In the genomic region with DNA sequence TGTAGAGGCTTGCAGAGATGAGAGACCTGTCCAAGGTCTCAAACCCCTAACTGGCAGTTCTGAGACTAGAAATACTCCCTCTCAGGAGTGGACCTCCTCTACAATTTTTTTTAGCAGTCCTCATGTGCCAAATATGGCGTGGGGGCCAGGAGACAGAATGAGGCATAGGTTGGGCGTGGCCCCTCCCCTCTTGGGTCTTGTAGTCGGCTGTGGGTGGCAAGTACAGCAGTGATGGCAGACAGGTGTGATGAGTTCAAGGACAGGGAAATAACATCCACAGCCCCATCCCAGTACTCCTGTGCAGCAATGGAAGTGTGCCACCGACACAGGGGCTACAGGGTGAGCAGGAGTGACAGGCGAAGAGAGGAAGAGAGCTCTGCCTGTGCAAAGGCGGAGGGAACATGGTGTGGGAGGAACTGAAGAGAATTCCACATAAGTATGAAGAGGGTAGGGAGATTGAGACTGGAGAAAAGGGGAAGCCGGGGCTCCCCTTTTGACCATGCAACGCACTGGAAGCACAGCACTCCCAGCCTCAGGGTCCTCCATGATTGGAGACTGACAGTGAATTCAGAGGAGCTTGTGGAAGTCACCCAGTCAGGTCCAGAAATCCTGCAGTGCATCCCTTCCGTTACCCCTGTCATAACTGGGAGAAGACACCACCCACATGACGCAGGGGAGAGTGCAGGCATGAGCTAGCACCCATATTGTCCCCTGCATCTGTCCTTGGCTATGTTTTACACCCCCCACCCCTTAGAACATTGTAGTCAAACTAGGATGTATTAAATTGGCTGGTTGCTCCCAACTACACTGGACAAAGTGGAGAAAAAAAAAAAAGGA, we compare ENCODE assay signal across 13 cellular contexts. TPM values are rescaled to one million over a fixed set of nuclear protein-coding genes. Genes with fewer than 3 reads are reported as not detected.
A peak's percentile ranks its signal among the peaks of the same experiment; 100 is the strongest.
DNase-seq lines count a peak whose midpoint lies in the region; ATAC-seq, FAIRE-seq and TF ChIP-seq lines count a peak whose summit lies in the region.
"Had no signal": no experiment of that assay in that cellular context is flagged by ENCODE, and none has a peak within 500 bp of the region (broad histone marks: within the 10 kb centered on the region; RNA-seq: fewer than 3 reads in every experiment).

No MANE protein-coding gene starts in this region.

- TF ChIP-seq CTCF in HCT116 (IDR thresholded peaks at IDR 0.05 in 2 of 3, conservative IDR thresholded peaks at IDR 0.05 in 1 of 3; ENCODE audit: borderline replicate concordance in 1 of 3, insufficient read depth in 1 of 3, low read depth in 2 of 3, low read length in 2 of 3): no peak
- TF ChIP-seq CTCF in K562 (IDR thresholded peaks at IDR 0.05 in 2 of 3, conservative IDR thresholded peaks at IDR 0.05 in 1 of 3; ENCODE audit: insufficient read depth in 2 of 3, low read depth in 1 of 3, low read length in 3 of 3): no peak
- TF ChIP-seq CTCF in osteocyte (IDR thresholded peaks at IDR 0.05): no peak

- H3K4me1 ChIP-seq in HCT116 (ENCODE audit: control insufficient read depth in 1 of 2, insufficient read depth in 2 of 2, low read length in 2 of 2) (peaks cover 0 to 3% of the 10 kb centered on the region in 2 experiments; a peak in 1 of 4 replicates), K562 (replicated peaks in 1 of 2; ENCODE audit: control insufficient read depth in 2 of 2, insufficient read depth in 2 of 2, low read length in 2 of 2) (no peaks in the 10 kb centered on the region)

- RAD21 ChIA-PET in HCT116 (lab: Charles Lee; ENCODE audit: low non-redundant PET in 1 of 2, low total read pairs in 2 of 2, uncharacterized antibody in 2 of 2, unreplicated experiment in 2 of 2): no interaction called here

- H4K20me1 ChIP-seq in HCT116 (ENCODE audit: insufficient read depth) (no peaks in the 10 kb centered on the region), K562 (replicated peaks; ENCODE audit: control insufficient read depth, insufficient read depth, low read length) (peaks cover 6% of the 10 kb centered on the region; the same call in 1 of the 2 replicates)

- H3K9me3 ChIP-seq in HCT116 (ENCODE audit: control insufficient read depth in 1 of 2, insufficient read depth in 1 of 2, low read depth in 1 of 2, low read length in 2 of 2): no peaks in the 10 kb centered on the region
- H3K9me3 ChIP-seq in K562 (replicated peaks; ENCODE audit: control insufficient read depth, insufficient read depth, low read depth, low read length): no peaks in the 10 kb centered on the region
- H3K9me3 ChIP-seq: left lung had no signal

- BruUV-seq in HCT116 (replicated peaks; lab: Mats Ljungman, UMichigan): TSS peak; percentile 1
- BruUV-seq in K562 (replicated peaks; lab: Mats Ljungman, UMichigan): no TSS peak

- WGBS in K562 (ENCODE audit: insufficient coverage, low coverage, missing lambda C conversion rate): 27% methylated on average over 7 of the region's 10 CpGs

- intact Hi-C loops in HCT116 (cut with micrococcal nuclease) (no loop called here), K562 (cut with micrococcal nuclease) (no loop called here)

- no peak for TF ChIP-seq RAD21 in HCT116 (IDR thresholded peaks at IDR 0.05; ENCODE audit: low read depth)
- no peak for TF ChIP-seq RAD21 in K562 (CRISPR knock-in tag; conservative IDR thresholded peaks at IDR 0.05 in 1 of 2, IDR thresholded peaks at IDR 0.05 in 1 of 2)

- no peak overlapping the region for H3K4me3 Mint-ChIP-seq in osteocyte (ENCODE audit: unreplicated experiment)

- no peak overlapping the region for H3K4me3 ChIP-seq in HCT116 (replicated peaks in 1 of 2; ENCODE audit: low read depth in 1 of 2, low read length in 2 of 2)
- H3K4me3 ChIP-seq in K562: no peak overlapping the region
- H3K4me3 ChIP-seq: coronary artery, left lung had no signal

- POLR2A ChIA-PET in HCT116 (lab: Charles Lee): interaction anchor here (4.4 kb wide), 1 partner anchor 15 kb away, joined by 25 read pairs; a partner anchor contains a TSS
- POLR2A ChIA-PET in K562 (lab: Yijun Ruan, JAX): interaction anchor here (0.7 to 8.4 kb wide), 11 partner anchors 8 to 99 kb away, joined by 3 to 102 read pairs (median 4); a partner anchor contains a TSS

- no peaks in the 10 kb centered on the region for H3K79me2 ChIP-seq in HCT116 (ENCODE audit: insufficient read depth, low read length)
- no peaks in the 10 kb centered on the region for H3K79me2 ChIP-seq in K562 (ENCODE audit: control insufficient read depth, insufficient read depth, low read length)

- FAIRE-seq in K562 (lab: Jason Lieb, UNC): no peak
- FAIRE-seq: H54 had no signal

- ATAC-seq in HCT116 (no peak), K562 (peak; percentile 15), GM21825 (IDR thresholded peaks at IDR 0.05; ENCODE audit: unreplicated experiment) (no peak), GM21526 (IDR thresholded peaks at IDR 0.05; ENCODE audit: low FRiP score, unreplicated experiment) (no peak), HG03469 (IDR thresholded peaks at IDR 0.05; ENCODE audit: unreplicated experiment) (no peak)
- ATAC-seq: left lung had no signal

- no peaks in the 10 kb centered on the region for H3K27me3 Mint-ChIP-seq in osteocyte (ENCODE audit: unreplicated experiment)

- H3K9me2 ChIP-seq in HCT116 (ENCODE audit: insufficient read depth): no peaks in the 10 kb centered on the region

- peaks cover 27 to 33% of the 10 kb centered on the region in 2 experiments; a peak in 3 of 4 replicates for H3K36me3 ChIP-seq in HCT116 (ENCODE audit: control insufficient read depth in 1 of 2, insufficient read depth in 2 of 2, low read length in 2 of 2)
- peaks cover 34% of the 10 kb centered on the region for H3K36me3 ChIP-seq in K562 (ENCODE audit: control insufficient read depth, insufficient read depth, low read length)

- CTCF ChIA-PET in HCT116 (lab: Charles Lee) (interaction anchor here (1.2 kb wide), 1 partner anchor 18 kb away, joined by 5 read pairs; no protein-coding TSS in a partner anchor), K562 (lab: Yijun Ruan, JAX; ENCODE audit: low intra/inter-chr PET ratio) (interaction anchor here (0.6 kb wide), 1 partner anchor 419 kb away, joined by 3 read pairs; no protein-coding TSS in a partner anchor)

- peak overlapping the region; percentile 41 for H3K27ac Mint-ChIP-seq in osteocyte (ENCODE audit: unreplicated experiment)

- in situ Hi-C loops in K562 (cut with MboI): no loop called here

- peaks cover 29% of the 10 kb centered on the region for H3K36me3 Mint-ChIP-seq in osteocyte (ENCODE audit: unreplicated experiment)

- TF ChIP-seq EP300 in K562 (IDR thresholded peaks at IDR 0.05; ENCODE audit: low read length): no peak

- peaks cover 43% of the 10 kb centered on the region for H3K4me1 Mint-ChIP-seq in osteocyte (ENCODE audit: unreplicated experiment)

- H3K27ac ChIP-seq in HCT116 (ENCODE audit: low read depth, low read length) (no peak overlapping the region), K562 (ENCODE audit: extremely low read depth, low read depth, low read length) (no peak overlapping the region)
- H3K27ac ChIP-seq: left lung had no signal

- no peak overlapping the region for H2AFZ ChIP-seq in HCT116 (ENCODE audit: low read depth, low read length, poor library complexity, severe bottlenecking)
- no peak overlapping the region for H2AFZ ChIP-seq in K562 (ENCODE audit: low read depth, low read length)

- DNase-seq in EH (ENCODE audit: low read depth): peak; percentile 44
- no peak for DNase-seq in HCT116 (ENCODE audit: low read depth, low spot score)
- no peak for DNase-seq in K562 (ENCODE audit: extremely low read depth in 1 of 4, low spot score in 3 of 4)
- no peak for DNase-seq in osteocyte (ENCODE audit: extremely low spot score, unreplicated experiment)
- DNase-seq: DND-41, foreskin melanocyte, left lung, NCI-H1048 had no signal

- H3K4me2 ChIP-seq in HCT116 (ENCODE audit: low read length) (no peak overlapping the region), K562 (ENCODE audit: insufficient read depth, low read length) (no peak overlapping the region)

- H3K9ac ChIP-seq in HCT116 (ENCODE audit: low read length) (no peak overlapping the region), K562 (ENCODE audit: insufficient read depth in 1 of 2, low read depth in 2 of 2, low read length in 2 of 2) (no peak overlapping the region)

- no peaks in the 10 kb centered on the region for H3K27me3 ChIP-seq in HCT116 (ENCODE audit: insufficient read depth, low read length)
- H3K27me3 ChIP-seq in K562 (ENCODE audit: control insufficient read depth in 2 of 2, insufficient read depth in 2 of 2, low read length in 2 of 2): no peaks in the 10 kb centered on the region; a peak in 1 of 5 replicates
- H3K27me3 ChIP-seq: left lung had no signal

- H3K9me1 ChIP-seq in K562 (ENCODE audit: control insufficient read depth, insufficient read depth, low read length): no peaks in the 10 kb centered on the region

- TF ChIP-seq POLR2A in HCT116 (IDR thresholded peaks at IDR 0.05; ENCODE audit: borderline replicate concordance, extremely low read depth, insufficient read depth, insufficient read length) (no peak), K562 (conservative IDR thresholded peaks at IDR 0.05) (no peak)

- no peaks in the 10 kb centered on the region for H3K9me3 Mint-ChIP-seq in osteocyte (ENCODE audit: unreplicated experiment)

RNA-seq across cellular contexts. Expression of a gene that starts 14.8 kb away (rescaled TPM):
- total RNA-seq in HCT116 (2021; ENCODE audit: unreplicated experiment) (not detected), K562 (2014; rRNA removed) (not detected in 2 replicates), K562 (2014; rRNA removed; fragmentation: Illumina TruSeq; extraction: Trizol) (not detected in 2 replicates), K562 (2015; rRNA removed; fragmentation: Illumina TruSeq; extraction: Trizol) (not detected in 2 replicates), K562 (2021) (not detected in 2 replicates), osteocyte (not detected in 2 replicates)
- 0.04 TPM in 1 of 2 replicates, not detected in the other for polyA plus RNA-seq in HCT116 (2012)
- 0.37 TPM in 1 of 2 replicates, not detected in the other for total RNA-seq in K562 (2011; cell fraction: chromatin; rRNA removed; ENCODE audit: low replicate concordance)
- 0.17 TPM in 1 of 2 replicates, not detected in the other for total RNA-seq in K562 (2011; cell fraction: nucleolus; rRNA removed)
- not detected in 2 replicates for total RNA-seq in K562 (2011; cell fraction: nucleoplasm; rRNA removed)
- polyA plus RNA-seq in K562 (2011; rRNA removed) (0.05 TPM in 1 of 2 replicates, not detected in the other), K562 (2014; fragmentation: Illumina TruSeq; extraction: Trizol) (not detected in 2 replicates), K562 (2014; fragmentation: Nextera tagmentation; extraction: Ambion mirVana) (under 1 TPM in 1 of 2 experiments, not detected in 1; 0.07 TPM), K562 (2014; rRNA removed) (0.11 TPM in 1 of 2 replicates, not detected in the other)
- polyA plus RNA-seq in K562 (2011; cell fraction: cytosol; rRNA removed): 0.06 TPM in 1 of 2 replicates, not detected in the other
- 0.06 and 0.30 TPM in 2 replicates for polyA plus RNA-seq in K562 (2011; cell fraction: nucleus; rRNA removed)
- 0.06 TPM in 1 of 2 replicates, not detected in the other for polyA plus RNA-seq in K562 (2012)
- polyA minus RNA-seq in K562 (2011; rRNA and poly(A)+ RNA removed): not detected in 2 replicates
- polyA minus RNA-seq in K562 (2011; cell fraction: cytosol; rRNA and poly(A)+ RNA removed): not detected in 2 replicates
- not detected in 2 replicates for polyA minus RNA-seq in K562 (2011; cell fraction: nucleus; rRNA and poly(A)+ RNA removed)

RNA-seq across cellular contexts. Expression of a gene that starts 15.0 kb away (rescaled TPM):
- total RNA-seq in HCT116 (2021; ENCODE audit: unreplicated experiment): 113 TPM
- 120 and 132 TPM in 2 replicates for polyA plus RNA-seq in HCT116 (2012)
- 163 and 256 TPM in 2 replicates for total RNA-seq in K562 (2011; cell fraction: chromatin; rRNA removed; ENCODE audit: low replicate concordance)
- total RNA-seq in K562 (2011; cell fraction: nucleolus; rRNA removed): 127 and 147 TPM in 2 replicates
- total RNA-seq in K562 (2011; cell fraction: nucleoplasm; rRNA removed): 170 and 203 TPM in 2 replicates
- 25.8 and 26.8 TPM in 2 replicates for total RNA-seq in K562 (2014; rRNA removed)
- 49.3 and 65.4 TPM in 2 replicates for total RNA-seq in K562 (2014; rRNA removed; fragmentation: Illumina TruSeq; extraction: Trizol)
- 18.1 and 19.2 TPM in 2 replicates for total RNA-seq in K562 (2015; rRNA removed; fragmentation: Illumina TruSeq; extraction: Trizol)
- total RNA-seq in K562 (2021): 54.4 and 60.7 TPM in 2 replicates
- polyA plus RNA-seq in K562 (2011; rRNA removed): 50.0 and 90.9 TPM in 2 replicates
- polyA plus RNA-seq in K562 (2011; cell fraction: cytosol; rRNA removed): 36.4 and 59.0 TPM in 2 replicates
- polyA plus RNA-seq in K562 (2011; cell fraction: nucleus; rRNA removed): 92.5 and 115 TPM in 2 replicates
- polyA plus RNA-seq in K562 (2012): 28.0 and 112 TPM in 2 replicates
- polyA plus RNA-seq in K562 (2014; fragmentation: Illumina TruSeq; extraction: Trizol): 57.8 and 60.7 TPM in 2 replicates
- polyA plus RNA-seq in K562 (2014; fragmentation: Nextera tagmentation; extraction: Ambion mirVana): 10 to 100 TPM; 14.2 to 17.8 TPM
- polyA plus RNA-seq in K562 (2014; rRNA removed): 32.0 and 37.4 TPM in 2 replicates
- 49.2 and 70.6 TPM in 2 replicates for polyA minus RNA-seq in K562 (2011; rRNA and poly(A)+ RNA removed)
- 36.1 and 42.5 TPM in 2 replicates for polyA minus RNA-seq in K562 (2011; cell fraction: cytosol; rRNA and poly(A)+ RNA removed)
- 36.1 and 75.2 TPM in 2 replicates for polyA minus RNA-seq in K562 (2011; cell fraction: nucleus; rRNA and poly(A)+ RNA removed)
- 251 and 285 TPM in 2 replicates for total RNA-seq in osteocyte

RNA-seq across cellular contexts. Expression of a gene that starts 42.4 kb away (rescaled TPM):
- total RNA-seq in HCT116 (2021; ENCODE audit: unreplicated experiment) (10.4 TPM), K562 (2014; rRNA removed) (0.59 TPM in 1 of 2 replicates, not detected in the other), K562 (2014; rRNA removed; fragmentation: Illumina TruSeq; extraction: Trizol) (0.06 TPM in 1 of 2 replicates, not detected in the other), K562 (2015; rRNA removed; fragmentation: Illumina TruSeq; extraction: Trizol) (not detected in 2 replicates), K562 (2021) (0.71 and 0.89 TPM in 2 replicates), osteocyte (21.1 and 24.7 TPM in 2 replicates)
- 5.1 and 5.5 TPM in 2 replicates for polyA plus RNA-seq in HCT116 (2012)
- total RNA-seq in K562 (2011; cell fraction: chromatin; rRNA removed; ENCODE audit: low replicate concordance): 0.30 TPM in 1 of 2 replicates, not detected in the other
- 0.26 and 1.0 TPM in 2 replicates for total RNA-seq in K562 (2011; cell fraction: nucleolus; rRNA removed)
- total RNA-seq in K562 (2011; cell fraction: nucleoplasm; rRNA removed): not detected in 2 replicates
- polyA plus RNA-seq in K562 (2011; rRNA removed) (0.26 TPM in 1 of 2 replicates, not detected in the other), K562 (2014; fragmentation: Illumina TruSeq; extraction: Trizol) (not detected in 2 replicates), K562 (2014; fragmentation: Nextera tagmentation; extraction: Ambion mirVana) (not detected), K562 (2014; rRNA removed) (not detected in 2 replicates)
- polyA plus RNA-seq in K562 (2011; cell fraction: cytosol; rRNA removed): 0.03 TPM in 1 of 2 replicates, not detected in the other
- polyA plus RNA-seq in K562 (2011; cell fraction: nucleus; rRNA removed): 0.11 and 0.18 TPM in 2 replicates
- polyA plus RNA-seq in K562 (2012): 0.12 and 0.29 TPM in 2 replicates
- polyA minus RNA-seq in K562 (2011; rRNA and poly(A)+ RNA removed): 0.42 TPM in 1 of 2 replicates, not detected in the other
- 1.2 TPM in 1 of 2 replicates, not detected in the other for polyA minus RNA-seq in K562 (2011; cell fraction: cytosol; rRNA and poly(A)+ RNA removed)
- 0.94 TPM in 1 of 2 replicates, not detected in the other for polyA minus RNA-seq in K562 (2011; cell fraction: nucleus; rRNA and poly(A)+ RNA removed)
